ENCODE assay signal across 23 cellular contexts in the genomic region with DNA sequence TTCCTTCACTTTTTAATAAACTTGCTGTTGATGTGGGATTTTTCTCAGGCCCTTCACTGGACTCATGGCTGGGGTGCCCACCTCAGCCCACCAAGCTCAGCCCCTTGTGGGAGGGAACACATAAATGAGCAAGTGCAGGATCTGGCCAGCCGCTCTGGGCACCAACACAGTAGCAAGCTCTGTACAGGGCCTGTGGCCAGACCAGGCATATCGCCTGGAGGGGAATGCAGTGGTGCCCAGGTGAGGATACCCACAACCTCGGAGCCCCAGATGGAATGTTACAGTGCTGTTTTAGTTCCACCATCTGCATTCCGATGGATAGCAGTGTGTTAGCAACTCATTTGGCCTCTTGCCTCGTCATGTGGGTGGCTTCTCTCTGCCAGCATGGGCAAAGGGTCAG.
DNase-seq lines count a peak whose midpoint lies in the region; TF ChIP-seq lines count a peak whose summit lies in the region.
"Had no signal": no experiment of that assay in that cellular context is flagged by ENCODE, and none has a peak within 500 bp of the region (broad histone marks: within the 10 kb centered on the region; RNA-seq: fewer than 3 reads in every experiment).

No MANE protein-coding gene starts in this region.

- H3K27ac ChIP-seq in mammary epithelial cell (ENCODE audit: insufficient read depth, low read depth, low read length): no peak overlapping the region
- H3K27ac ChIP-seq: BLaER1 had no signal

- peak overlapping the region; percentile 18 for H2AFZ ChIP-seq in mammary epithelial cell (ENCODE audit: low read depth, low read length)

- H3K36me3 Mint-ChIP-seq in MCF 10A (ENCODE audit: insufficient read depth, unreplicated experiment): no peaks in the 10 kb centered on the region
- no peaks in the 10 kb centered on the region for H3K36me3 Mint-ChIP-seq in chondrocyte (ENCODE audit: low read depth)
- H3K36me3 Mint-ChIP-seq: CD14-positive monocyte; CD4-positive, alpha-beta memory T cell; CD4-positive, CD25-positive, alpha-beta regulatory T cell; CD8-positive, alpha-beta memory T cell had no signal

- no peaks in the 10 kb centered on the region for H3K27me3 ChIP-seq in mammary epithelial cell (ENCODE audit: insufficient read depth, low read length)
- H3K27me3 ChIP-seq: BE2C, BLaER1 had no signal

- in situ Hi-C loops in mammary epithelial cell (cut with MboI; ENCODE audit: low sequenced_read_pairs in 2 of 2): loop anchor here in 1 of 2 donors (25.0 kb wide), 2 partner anchors 272 to 522 kb away; no protein-coding TSS in a partner anchor

- BruUV-seq in mammary epithelial cell (replicated peaks; lab: Mats Ljungman, UMichigan) (no TSS peak), MCF 10A (replicated peaks; lab: Mats Ljungman, UMichigan) (no TSS peak)

- no peaks in the 10 kb centered on the region for H3K9me3 ChIP-seq in mammary epithelial cell (replicated peaks; ENCODE audit: insufficient read depth, low read length)
- H3K9me3 ChIP-seq: BE2C had no signal

- H3K27ac Mint-ChIP-seq in MCF 10A (ENCODE audit: low read depth, unreplicated experiment) (no peak overlapping the region), chondrocyte (ENCODE audit: unreplicated experiment) (no peak overlapping the region)
- H3K27ac Mint-ChIP-seq: CD4-positive, alpha-beta memory T cell; CD4-positive, CD25-positive, alpha-beta regulatory T cell had no signal

- no peaks in the 10 kb centered on the region for H4K20me1 ChIP-seq in mammary epithelial cell (ENCODE audit: insufficient read depth, low read length)
- H4K20me1 ChIP-seq: BLaER1 had no signal

- dilution Hi-C loops in mammary epithelial cell (cut with HindIII; ENCODE audit: low sequenced_read_pairs): no loop called here

- H3K9ac ChIP-seq in mammary epithelial cell (ENCODE audit: insufficient read depth, low read length): no peak overlapping the region
- H3K9ac ChIP-seq: BLaER1 had no signal

- peaks cover 6% of the 10 kb centered on the region for H3K4me1 Mint-ChIP-seq in MCF 10A (ENCODE audit: insufficient read depth, unreplicated experiment)
- H3K4me1 Mint-ChIP-seq in chondrocyte (ENCODE audit: low read depth): no peaks in the 10 kb centered on the region
- H3K4me1 Mint-ChIP-seq: CD14-positive monocyte; CD4-positive, alpha-beta memory T cell; CD4-positive, CD25-positive, alpha-beta regulatory T cell; CD8-positive, alpha-beta memory T cell had no signal

- TF ChIP-seq CTCF in mammary epithelial cell (conservative IDR thresholded peaks at IDR 0.05 in 1 of 2, IDR thresholded peaks at IDR 0.05 in 1 of 2; ENCODE audit: extremely low read depth in 1 of 2, insufficient read depth in 1 of 2, low read depth in 1 of 2, low read length in 2 of 2) (no peak), MCF 10A (IDR thresholded peaks at IDR 0.05; ENCODE audit: unreplicated experiment) (no peak), chondrocyte (IDR thresholded peaks at IDR 0.05) (no peak)

- H3K9me3 Mint-ChIP-seq in MCF 10A (ENCODE audit: unreplicated experiment) (peaks cover 16% of the 10 kb centered on the region), chondrocyte (ENCODE audit: low read depth) (peaks cover 3% of the 10 kb centered on the region)

- H3K27me3 Mint-ChIP-seq in MCF 10A (ENCODE audit: insufficient read depth, unreplicated experiment) (no peaks in the 10 kb centered on the region), chondrocyte (ENCODE audit: low read depth) (peaks cover 8% of the 10 kb centered on the region)
- H3K27me3 Mint-ChIP-seq: CD4-positive, alpha-beta memory T cell; CD4-positive, CD25-positive, alpha-beta regulatory T cell; CD8-positive, alpha-beta memory T cell had no signal

- no peaks in the 10 kb centered on the region for H3K36me3 ChIP-seq in mammary epithelial cell (ENCODE audit: insufficient read depth, low read length)
- H3K36me3 ChIP-seq: BE2C, BLaER1 had no signal

- intact Hi-C loops in mammary epithelial cell (cut with micrococcal nuclease) (no loop called here), MCF 10A (cut with micrococcal nuclease) (no loop called here)

- H3K4me2 ChIP-seq in mammary epithelial cell (ENCODE audit: insufficient read depth, low read depth, low read length): no peak overlapping the region
- H3K4me2 ChIP-seq: BLaER1 had no signal

- CTCF ChIA-PET in mammary epithelial cell (lab: Charles Lee; ENCODE audit: low non-redundant PET) (no interaction called here), MCF 10A (lab: Yijun Ruan, JAX) (interaction anchor here (0.6 kb wide), 1 partner anchor 277 kb away, joined by 3 read pairs; no protein-coding TSS in a partner anchor)

- WGBS in mammary epithelial cell (ENCODE audit: low coverage, missing lambda C conversion rate): 73% methylated on average over 5 of the region's 5 CpGs

- DNase-seq in mammary epithelial cell (no peak), MCF 10A (ENCODE audit: unreplicated experiment) (no peak), chondrocyte (ENCODE audit: low spot score) (peak; percentile 86), mucosa of gallbladder (ENCODE audit: low spot score) (no peak), HuH-7 (ENCODE audit: low spot score) (no peak)
- DNase-seq: 8988T; ACHN; BE2C; C1 segment of cervical spinal cord; CD4-positive, alpha-beta memory T cell; CD4-positive, CD25-positive, alpha-beta regulatory T cell; CD8-positive, alpha-beta memory T cell; COR-L47; DMS 273 treated with DMSO at 0.1 percent for 48 hours; DMS153; DMS53; DMS79; DND-41; EL; GDM1 had no signal

- H3K79me2 ChIP-seq in mammary epithelial cell (ENCODE audit: insufficient read depth, low read length): no peaks in the 10 kb centered on the region

- H3K4me3 ChIP-seq in mammary epithelial cell (replicated peaks in 1 of 3; ENCODE audit: insufficient read depth in 1 of 3, low read depth in 2 of 3, low read length in 3 of 3): no peak overlapping the region
- H3K4me3 ChIP-seq: BLaER1, GM12878 had no signal

- H3K4me1 ChIP-seq in mammary epithelial cell (ENCODE audit: insufficient read depth, low read length): no peaks in the 10 kb centered on the region
- H3K4me1 ChIP-seq: BE2C, BLaER1 had no signal

- POLR2A ChIA-PET in MCF 10A (lab: Yijun Ruan, JAX): no interaction called here

- H3K4me3 Mint-ChIP-seq in MCF 10A (ENCODE audit: unreplicated experiment) (no peak overlapping the region), chondrocyte (ENCODE audit: unreplicated experiment) (no peak overlapping the region)
- H3K4me3 Mint-ChIP-seq: CD14-positive monocyte; CD4-positive, alpha-beta memory T cell; CD4-positive, CD25-positive, alpha-beta regulatory T cell; CD8-positive, alpha-beta memory T cell had no signal
